In genomic region chr1:38989979-38990378, GRCh38 we compare ENCODE assay signal across 9 cellular contexts. TPM values are rescaled to one million over a fixed set of nuclear protein-coding genes. Genes with fewer than 3 reads are reported as not detected.
DNase-seq lines count a peak whose midpoint lies in the region; ATAC-seq lines count a peak whose summit lies in the region.
"Had no signal": no experiment of that assay in that cellular context is flagged by ENCODE, and none has a peak within 500 bp of the region (broad histone marks: within the 10 kb centered on the region; RNA-seq: fewer than 3 reads in every experiment).

No MANE protein-coding gene starts in this region.

- H3K4me1 Mint-ChIP-seq in activated CD8-positive, alpha-beta memory T cell treated with anti-CD3 and anti-CD28 coated beads, Interleukin-2, amount 10 ng/mL, durations not matched to agents 7 days and 5 days, result peaks cover 33% of the 10 kb centered on the region
- peaks cover 34% of the 10 kb centered on the region for H3K4me1 Mint-ChIP-seq in activated CD8-positive, alpha-beta T cell treated with anti-CD3 and anti-CD28 coated beads, Interleukin-2, amount 10 ng/mL, durations not matched to agents 7 days and 5 days (ENCODE audit: low read depth)
- peaks cover 28 to 38% of the 10 kb centered on the region in 2 donors for H3K4me1 Mint-ChIP-seq in immature natural killer cell

- no peak for ATAC-seq in activated CD8-positive, alpha-beta memory T cell treated with anti-CD3 and anti-CD28 coated beads, Interleukin-2, amount 10 ng/mL, durations not matched to agents 7 days and 5 days
- no peak for ATAC-seq in activated CD8-positive, alpha-beta T cell treated with anti-CD3 and anti-CD28 coated beads, Interleukin-2, amount 10 ng/mL, durations not matched to agents 7 days and 5 days

- no peaks in the 10 kb centered on the region for H3K27me3 Mint-ChIP-seq in activated CD8-positive, alpha-beta memory T cell treated with anti-CD3 and anti-CD28 coated beads, Interleukin-2, amount 10 ng/mL, durations not matched to agents 7 days and 5 days
- peaks cover 3% of the 10 kb centered on the region for H3K27me3 Mint-ChIP-seq in activated CD8-positive, alpha-beta T cell treated with anti-CD3 and anti-CD28 coated beads, Interleukin-2, amount 10 ng/mL, durations not matched to agents 7 days and 5 days (ENCODE audit: low read depth)
- H3K27me3 Mint-ChIP-seq in immature natural killer cell (ENCODE audit: low read depth in 3 of 3), result peaks cover 2 to 16% (median 4%) of the 10 kb centered on the region in 3 donors

- H3K36me3 Mint-ChIP-seq in activated CD8-positive, alpha-beta memory T cell treated with anti-CD3 and anti-CD28 coated beads, Interleukin-2, amount 10 ng/mL, durations not matched to agents 7 days and 5 days, result peaks cover 11% of the 10 kb centered on the region
- peaks cover 22% of the 10 kb centered on the region for H3K36me3 Mint-ChIP-seq in activated CD8-positive, alpha-beta T cell treated with anti-CD3 and anti-CD28 coated beads, Interleukin-2, amount 10 ng/mL, durations not matched to agents 7 days and 5 days (ENCODE audit: low read depth)
- H3K36me3 Mint-ChIP-seq in immature natural killer cell, result peaks cover 0 to 2% (median 0%) of the 10 kb centered on the region in 3 donors

- peak overlapping the region; percentile 81 for H3K27ac Mint-ChIP-seq in activated CD8-positive, alpha-beta memory T cell treated with anti-CD3 and anti-CD28 coated beads, Interleukin-2, amount 10 ng/mL, durations not matched to agents 7 days and 5 days
- peak overlapping the region; percentile 84 for H3K27ac Mint-ChIP-seq in activated CD8-positive, alpha-beta T cell treated with anti-CD3 and anti-CD28 coated beads, Interleukin-2, amount 10 ng/mL, durations not matched to agents 7 days and 5 days
- H3K27ac Mint-ChIP-seq in immature natural killer cell, result peak overlapping the region; percentile 80 to 95 (median 88)

- POLR2A ChIA-PET in activated CD8-positive, alpha-beta T cell treated with anti-CD3 and anti-CD28 coated beads, Interleukin-2, amount 10 ng/mL, durations not matched to agents 7 days and 5 days (lab: Charles Lee), result interaction anchor here (0.6 kb wide), 1 partner anchor 18 kb away, joined by 3 read pairs; no protein-coding TSS in a partner anchor

- no peaks in the 10 kb centered on the region for H3K9me3 ChIP-seq in stomach smooth muscle (ENCODE audit: control insufficient read depth in 2 of 2, low read length in 2 of 2)

- H3K4me1 ChIP-seq in stomach smooth muscle (ENCODE audit: control insufficient read depth, insufficient read depth, low read length), result peaks cover 15% of the 10 kb centered on the region

- H3K9ac ChIP-seq in stomach smooth muscle (ENCODE audit: low read length in 2 of 2), result no peak overlapping the region

- no peak for DNase-seq in activated CD8-positive, alpha-beta memory T cell treated with anti-CD3 and anti-CD28 coated beads, Interleukin-2, amount 10 ng/mL, durations not matched to agents 7 days and 5 days
- DNase-seq in activated CD8-positive, alpha-beta memory T cell treated with anti-CD3 and anti-CD28 coated beads, Interleukin-2, amount 50 U/mL, for 4 hours, result no peak
- no peak for DNase-seq in activated CD8-positive, alpha-beta T cell treated with anti-CD3 and anti-CD28 coated beads, Interleukin-2, amount 10 ng/mL, durations not matched to agents 7 days and 5 days
- no peak for DNase-seq in immature natural killer cell
- no peak for DNase-seq in NK-92 (lab: John Stamatoyannopoulos, UW; ENCODE audit: unreplicated experiment)
- no peak for DNase-seq in activated CD4-positive, CD25-positive, alpha-beta regulatory T cell (lab: John Stamatoyannopoulos, UW)
- DNase-seq in NK-92 treated with Interleukin-12 subunit alpha and Interleukin-12 subunit beta, amount 100 ng/mL, for 24 hours (lab: John Stamatoyannopoulos, UW), result no peak
- DNase-seq: H7 had no signal

- peak overlapping the region; percentile 82 for H3K27ac ChIP-seq in stomach smooth muscle (ENCODE audit: low read length)

- no peaks in the 10 kb centered on the region for H3K36me3 ChIP-seq in stomach smooth muscle (ENCODE audit: control insufficient read depth in 2 of 2, insufficient read depth in 2 of 2, low read length in 2 of 2)

- CTCF ChIA-PET in activated CD8-positive, alpha-beta memory T cell treated with anti-CD3 and anti-CD28 coated beads, Interleukin-2, amount 10 ng/mL, durations not matched to agents 7 days and 5 days (lab: Charles Lee), result interaction anchor here (1.0 to 1.3 kb wide), 2 partner anchors 12 to 37 kb away, joined by 4 to 5 read pairs; partner anchors contain the start of gene NDUFS5
- CTCF ChIA-PET in activated CD8-positive, alpha-beta T cell treated with anti-CD3 and anti-CD28 coated beads, Interleukin-2, amount 10 ng/mL, durations not matched to agents 7 days and 5 days (lab: Charles Lee), result interaction anchor here (0.6 to 1.4 kb wide), 3 partner anchors 12 to 619 kb away, joined by 3 to 6 read pairs (median 3); no protein-coding TSS in a partner anchor

- peak overlapping the region; percentile 73 for H3K4me3 Mint-ChIP-seq in activated CD8-positive, alpha-beta memory T cell treated with anti-CD3 and anti-CD28 coated beads, Interleukin-2, amount 10 ng/mL, durations not matched to agents 7 days and 5 days
- H3K4me3 Mint-ChIP-seq in activated CD8-positive, alpha-beta T cell treated with anti-CD3 and anti-CD28 coated beads, Interleukin-2, amount 10 ng/mL, durations not matched to agents 7 days and 5 days, result peak overlapping the region; percentile 79
- peak overlapping the region; percentile 72 to 88 (median 78) for H3K4me3 Mint-ChIP-seq in immature natural killer cell

- H3K27me3 ChIP-seq in stomach smooth muscle (ENCODE audit: control insufficient read depth in 1 of 2, insufficient read depth in 2 of 2, low read length in 2 of 2), result no peaks in the 10 kb centered on the region

- H3K4me3 ChIP-seq in stomach smooth muscle (ENCODE audit: low read length in 2 of 2), result no peak overlapping the region

- no peaks in the 10 kb centered on the region for H3K9me3 Mint-ChIP-seq in activated CD8-positive, alpha-beta memory T cell treated with anti-CD3 and anti-CD28 coated beads, Interleukin-2, amount 10 ng/mL, durations not matched to agents 7 days and 5 days (ENCODE audit: low read depth)
- no peaks in the 10 kb centered on the region for H3K9me3 Mint-ChIP-seq in activated CD8-positive, alpha-beta T cell treated with anti-CD3 and anti-CD28 coated beads, Interleukin-2, amount 10 ng/mL, durations not matched to agents 7 days and 5 days (ENCODE audit: insufficient read depth)
- H3K9me3 Mint-ChIP-seq in immature natural killer cell, result no peaks in the 10 kb centered on the region

RNA-seq across cellular contexts. Expression of gene AKIRIN1, which starts 1.1 kb away (rescaled TPM):
- total RNA-seq in activated CD8-positive, alpha-beta memory T cell treated with anti-CD3 and anti-CD28 coated beads, Interleukin-2, amount 10 ng/mL, durations not matched to agents 7 days and 5 days, result 10 to 100 TPM; 47.0 to 59.1 TPM
- total RNA-seq in activated CD8-positive, alpha-beta T cell treated with anti-CD3 and anti-CD28 coated beads, Interleukin-2, amount 10 ng/mL, durations not matched to agents 7 days and 5 days, result 10 to 100 TPM; 51.2 to 53.8 TPM
- 10 to 100 TPM; 69.5 to 89.2 (median 74.8) TPM for polyA plus RNA-seq in immature natural killer cell

RNA-seq across cellular contexts. Expression of gene NDUFS5, which starts 36.2 kb away (rescaled TPM):
- total RNA-seq in activated CD8-positive, alpha-beta memory T cell treated with anti-CD3 and anti-CD28 coated beads, Interleukin-2, amount 10 ng/mL, durations not matched to agents 7 days and 5 days, result 100 to 1,000 TPM; 122 to 142 TPM
- 100 to 1,000 TPM; 134 to 138 TPM for total RNA-seq in activated CD8-positive, alpha-beta T cell treated with anti-CD3 and anti-CD28 coated beads, Interleukin-2, amount 10 ng/mL, durations not matched to agents 7 days and 5 days
- 100 to 1,000 TPM; 390 to 517 (median 431) TPM for polyA plus RNA-seq in immature natural killer cell

RNA-seq across cellular contexts. Expression of gene RHBDL2, which starts 48.3 kb away (rescaled TPM):
- total RNA-seq in activated CD8-positive, alpha-beta memory T cell treated with anti-CD3 and anti-CD28 coated beads, Interleukin-2, amount 10 ng/mL, durations not matched to agents 7 days and 5 days, result not detected
- not detected for total RNA-seq in activated CD8-positive, alpha-beta T cell treated with anti-CD3 and anti-CD28 coated beads, Interleukin-2, amount 10 ng/mL, durations not matched to agents 7 days and 5 days
- not detected for polyA plus RNA-seq in immature natural killer cell
